ENCODE assay signal across 9 cellular contexts in the genomic region with DNA sequence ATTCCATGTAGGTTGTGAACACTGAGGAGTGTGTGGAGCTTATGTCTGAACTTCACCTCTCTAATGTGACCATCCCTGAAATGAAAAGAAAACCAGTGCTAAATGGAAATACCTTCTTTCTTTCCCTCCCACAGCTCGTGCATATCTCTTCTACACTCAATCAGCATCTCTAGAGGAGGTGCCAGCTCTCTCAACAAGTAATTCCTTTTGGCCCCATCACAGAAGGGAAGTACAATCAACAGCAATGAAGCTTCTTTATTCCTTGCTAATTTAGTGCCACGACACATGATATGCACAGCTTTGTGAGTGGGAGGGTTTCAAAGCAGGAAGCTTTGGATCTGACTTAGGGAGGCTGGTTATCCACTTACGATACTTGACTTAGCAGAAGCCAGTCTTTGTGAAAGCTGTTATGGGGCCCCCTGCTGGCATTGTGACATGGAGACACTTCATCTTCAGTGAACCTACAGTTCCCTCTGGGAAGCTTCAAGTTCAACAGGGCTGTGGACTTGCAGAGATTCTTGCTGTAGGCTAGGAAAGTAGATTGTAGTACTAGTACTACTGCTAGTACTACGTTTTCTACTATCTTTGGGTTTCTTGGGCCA.
DNase-seq lines count a peak whose midpoint lies in the region; ATAC-seq and TF ChIP-seq lines count a peak whose summit lies in the region.
"Had no signal": no experiment of that assay in that cellular context is flagged by ENCODE, and none has a peak within 500 bp of the region (broad histone marks: within the 10 kb centered on the region; RNA-seq: fewer than 3 reads in every experiment).

No MANE protein-coding gene starts in this region.

- no peaks in the 10 kb centered on the region for H3K9me3 ChIP-seq in Peyer's patch
- H3K9me3 ChIP-seq in breast epithelium: no peaks in the 10 kb centered on the region
- H3K9me3 ChIP-seq in stomach: no peaks in the 10 kb centered on the region

- H3K36me3 ChIP-seq in Peyer's patch: no peaks in the 10 kb centered on the region
- no peaks in the 10 kb centered on the region for H3K36me3 ChIP-seq in breast epithelium
- no peaks in the 10 kb centered on the region for H3K36me3 ChIP-seq in stomach

- H3K27ac ChIP-seq in Peyer's patch: no peak overlapping the region
- H3K27ac ChIP-seq in breast epithelium: no peak overlapping the region
- no peak overlapping the region for H3K27ac ChIP-seq in stomach

- H3K27me3 ChIP-seq in Peyer's patch: no peaks in the 10 kb centered on the region
- H3K27me3 ChIP-seq in breast epithelium: no peaks in the 10 kb centered on the region
- H3K27me3 ChIP-seq in stomach: no peaks in the 10 kb centered on the region

- H3K4me3 ChIP-seq in Peyer's patch (no peak overlapping the region), breast epithelium (no peak overlapping the region), stomach (no peak overlapping the region)

- WGBS in stomach, 5 donors: 35 to 53% (median 41%) methylated on average over 4 of the region's 4 CpGs

- TF ChIP-seq CTCF in Peyer's patch (IDR thresholded peaks at IDR 0.05) (peak in 4 of 6 experiments; percentile 44 to 49 (median 46)), breast epithelium (IDR thresholded peaks at IDR 0.05) (peak; percentile 20 to 49 (median 43)), stomach (IDR thresholded peaks at IDR 0.05) (peak in 4 of 7 experiments; percentile 15 to 42 (median 28))

- peak; percentile 18 for DNase-seq in NCI-H748 (lab: John Stamatoyannopoulos, UW; ENCODE audit: unreplicated experiment)
- no peak for DNase-seq in NCI-H748 treated with DMSO at 0.1 percent for 48 hours (lab: John Stamatoyannopoulos, UW)
- peak in 2 of 3 donors; percentile 41 to 78 for DNase-seq in Peyer's patch
- DNase-seq in breast epithelium (ENCODE audit: low spot score in 2 of 2): peak; percentile 26 to 61
- DNase-seq in left kidney (ENCODE audit: low read depth, low spot score): peak; percentile 98
- DNase-seq in stomach: peak; percentile 49

- no peak for TF ChIP-seq EP300 in stomach (IDR thresholded peaks at IDR 0.05)

- TF ChIP-seq POLR2A in Peyer's patch (IDR thresholded peaks at IDR 0.05) (no peak), breast epithelium (IDR thresholded peaks at IDR 0.05) (no peak), stomach (IDR thresholded peaks at IDR 0.05) (no peak)

- ATAC-seq in HG03565 (IDR thresholded peaks at IDR 0.05; ENCODE audit: unreplicated experiment) (peak; percentile 53), GM18519 (IDR thresholded peaks at IDR 0.05; ENCODE audit: low FRiP score, unreplicated experiment) (no peak)
- ATAC-seq: stimulated activated naive CD8-positive, alpha-beta T cell treated with anti-CD3 and anti-CD28 coated beads, Interleukin-15, amount 100 ng/mL, for 72 hours had no signal

- intact Hi-C loops in breast epithelium (cut with DNase I; ENCODE audit: low total_unique reads) (no loop called here), stomach (cut with DNase I; ENCODE audit: low total_unique reads) (no loop called here)

- H3K4me1 ChIP-seq in Peyer's patch: no peaks in the 10 kb centered on the region
- no peaks in the 10 kb centered on the region for H3K4me1 ChIP-seq in breast epithelium
- H3K4me1 ChIP-seq in stomach: peaks cover 0 to 8% (median 4%) of the 10 kb centered on the region in 4 donors
